ENCODE assay signal across 6 cellular contexts in genomic region chr9:65422966-65423690, GRCh38.
DNase-seq lines count a peak whose midpoint lies in the region; ATAC-seq and TF ChIP-seq lines count a peak whose summit lies in the region.
"Not testable (repeated sequence)": the region's sequence is repeated elsewhere in the genome, so short reads cannot be mapped to it uniquely, and the experiment has no call there.

No MANE protein-coding gene starts in this region.

- peaks cover 31 to 66% of the 10 kb centered on the region in 2 donors for H3K9me3 Mint-ChIP-seq in stimulated activated naive CD8-positive, alpha-beta T cell treated with anti-CD3 and anti-CD28 coated beads, Interleukin-15, amount 100 ng/mL, for 72 hours

- not testable (repeated sequence) for H3K4me1 Mint-ChIP-seq in stimulated activated naive CD8-positive, alpha-beta T cell treated with anti-CD3 and anti-CD28 coated beads, Interleukin-15, amount 100 ng/mL, for 72 hours

- not testable (repeated sequence) for H3K4me1 ChIP-seq in mucosa of descending colon (ENCODE audit: low read depth)

- DNase-seq in NCI-H1092 treated with DMSO at 0.1 percent for 48 hours (lab: John Stamatoyannopoulos, UW), result peak; percentile 11
- peak; percentile 4 for DNase-seq in NCI-H82 (lab: John Stamatoyannopoulos, UW)
- DNase-seq in cerebellar cortex (ENCODE audit: low spot score), result peak; percentile 10
- DNase-seq in mucosa of descending colon; stimulated activated naive CD8-positive, alpha-beta T cell treated with anti-CD3 and anti-CD28 coated beads, Interleukin-15, amount 100 ng/mL, for 72 hours: not testable (repeated sequence)
- DNase-seq in posterior vena cava (ENCODE audit: low spot score), result peak; percentile 59

- not testable (repeated sequence) for H3K36me3 ChIP-seq in mucosa of descending colon (ENCODE audit: low read depth)

- not testable (repeated sequence) for H3K27ac Mint-ChIP-seq in stimulated activated naive CD8-positive, alpha-beta T cell treated with anti-CD3 and anti-CD28 coated beads, Interleukin-15, amount 100 ng/mL, for 72 hours

- peak; percentile 16 for ATAC-seq in mucosa of descending colon
- ATAC-seq in stimulated activated naive CD8-positive, alpha-beta T cell treated with anti-CD3 and anti-CD28 coated beads, Interleukin-15, amount 100 ng/mL, for 72 hours, result peak; percentile 18

- not testable (repeated sequence) for H3K4me3 ChIP-seq in mucosa of descending colon

- TF ChIP-seq CTCF in mucosa of descending colon (IDR thresholded peaks at IDR 0.05), result not testable (repeated sequence)

- intact Hi-C loops in mucosa of descending colon (cut with DNase I, micrococcal nuclease); posterior vena cava (cut with DNase I): not testable (repeated sequence)

- not testable (repeated sequence) for H3K27me3 Mint-ChIP-seq in stimulated activated naive CD8-positive, alpha-beta T cell treated with anti-CD3 and anti-CD28 coated beads, Interleukin-15, amount 100 ng/mL, for 72 hours

- H3K4me3 Mint-ChIP-seq in stimulated activated naive CD8-positive, alpha-beta T cell treated with anti-CD3 and anti-CD28 coated beads, Interleukin-15, amount 100 ng/mL, for 72 hours, result not testable (repeated sequence)

- peaks cover 51% of the 10 kb centered on the region for H3K9me3 ChIP-seq in mucosa of descending colon
